8 cellular contexts compared by ENCODE assay signal in the genomic region with DNA sequence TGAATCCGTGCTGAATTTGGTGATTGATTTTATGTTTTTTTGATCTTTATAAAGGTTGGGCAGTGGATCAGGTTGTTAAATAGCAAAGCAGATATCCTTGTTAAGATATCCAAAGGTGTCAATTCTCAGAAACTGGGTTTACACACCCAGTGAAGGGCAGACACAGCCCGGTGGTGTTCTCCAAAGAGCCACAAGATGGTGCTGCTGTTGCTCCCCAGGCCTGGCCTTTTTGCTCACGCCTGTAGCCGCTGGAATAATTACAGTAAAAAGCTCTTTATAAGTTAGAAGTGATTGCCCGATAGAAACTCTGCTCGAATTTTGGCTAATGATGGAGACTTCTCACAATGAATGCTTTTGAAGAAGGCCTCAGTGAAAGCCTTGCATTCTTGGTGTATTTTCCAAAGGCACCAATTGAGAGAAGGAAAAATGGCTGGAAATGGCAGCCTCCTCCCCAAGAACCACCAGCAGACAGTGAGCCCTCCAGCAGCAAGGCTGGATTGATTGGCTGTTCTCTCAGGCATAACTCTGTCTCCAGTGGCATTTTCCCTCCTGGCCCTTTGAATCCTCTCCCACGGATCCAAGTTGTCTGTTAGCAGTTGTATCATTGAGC.
DNase-seq lines count a peak whose midpoint lies in the region; ATAC-seq and TF ChIP-seq lines count a peak whose summit lies in the region.

No MANE protein-coding gene starts in this region.

- ATAC-seq in GM18505 (IDR thresholded peaks at IDR 0.05; ENCODE audit: unreplicated experiment) (peak; percentile 61), lower lobe of right lung (peak; percentile 67 to 75)
- ATAC-seq in stimulated activated naive CD8-positive, alpha-beta T cell treated with anti-CD3 and anti-CD28 coated beads, Interleukin-15, Interleukin-2, amounts not matched to agents 100 U/mL and 50 U/mL, for 24 hours, result no peak

- no peaks in the 10 kb centered on the region for H3K27me3 ChIP-seq in lower lobe of right lung (ENCODE audit: low read depth)

- H3K27ac ChIP-seq in lower lobe of right lung, result no peak overlapping the region

- POLR2A ChIA-PET in AG04449 (lab: Yijun Ruan, JAX), result no interaction called here

- H3K4me3 ChIP-seq in AG04449 (ENCODE audit: low read depth, low read length) (no peak overlapping the region), choroid plexus epithelial cell (ENCODE audit: low read depth, low read length) (no peak overlapping the region), lower lobe of right lung (no peak overlapping the region)

- TF ChIP-seq CTCF in AG04449 (IDR thresholded peaks at IDR 0.05; ENCODE audit: insufficient read depth, low read length, missing control alignments) (peak; percentile 83), choroid plexus epithelial cell (conservative IDR thresholded peaks at IDR 0.05; ENCODE audit: low read depth, low read length) (peak; percentile 96), lower lobe of right lung (IDR thresholded peaks at IDR 0.05) (peak; percentile 82)

- H3K9me3 ChIP-seq in lower lobe of right lung, result no peaks in the 10 kb centered on the region

- intact Hi-C loops in lower lobe of right lung (cut with DNase I), result no loop called here

- no peaks in the 10 kb centered on the region for H3K36me3 ChIP-seq in lower lobe of right lung

- CTCF ChIA-PET in AG04449 (lab: Yijun Ruan, JAX), result interaction anchor here (0.6 to 4.6 kb wide), 20 partner anchors 9 to 1684 kb away, joined by 3 to 52 read pairs (median 4); no protein-coding TSS in a partner anchor

- DNase-seq in AG04449 (ENCODE audit: low read depth, low spot score), result no peak
- peak; percentile 72 for DNase-seq in NAMALWA (ENCODE audit: low spot score)
- peak; percentile 4 for DNase-seq in T follicular helper cell (ENCODE audit: low read depth)
- peak; percentile 69 for DNase-seq in choroid plexus epithelial cell (ENCODE audit: low read depth)
- peak; percentile 51 for DNase-seq in lower lobe of right lung
- peak; percentile 48 for DNase-seq in stimulated activated naive CD8-positive, alpha-beta T cell treated with anti-CD3 and anti-CD28 coated beads, Interleukin-15, Interleukin-2, amounts not matched to agents 100 U/mL and 50 U/mL, for 24 hours
- no peak for DNase-seq in NCI-H1048 (lab: John Stamatoyannopoulos, UW)

- no peaks in the 10 kb centered on the region for H3K4me1 ChIP-seq in lower lobe of right lung

- TF ChIP-seq POLR2A in GM18505 (IDR thresholded peaks at IDR 0.05; ENCODE audit: borderline replicate concordance, extremely low read depth, insufficient read depth, insufficient read length), result no peak

Comparison
In these comparisons a context has a peak if more than half of its experiments do, and no peak if none do; other contexts are left out.
1. DNase-seq: peak in NAMALWA (single experiment), T follicular helper cell (single experiment), choroid plexus epithelial cell (single experiment), lower lobe of right lung (single experiment) and stimulated activated naive CD8-positive, alpha-beta T cell treated with anti-CD3 and anti-CD28 coated beads, Interleukin-15, Interleukin-2, amounts not matched to agents 100 U/mL and 50 U/mL, for 24 hours (single experiment); none in AG04449 (single experiment) and NCI-H1048 (single experiment).
2. Peak in every context shown above with its lines, with median percentiles within 50 percentile points of each other: CTCF ChIP-seq.